16 cellular contexts compared by ENCODE assay signal in the genomic region with DNA sequence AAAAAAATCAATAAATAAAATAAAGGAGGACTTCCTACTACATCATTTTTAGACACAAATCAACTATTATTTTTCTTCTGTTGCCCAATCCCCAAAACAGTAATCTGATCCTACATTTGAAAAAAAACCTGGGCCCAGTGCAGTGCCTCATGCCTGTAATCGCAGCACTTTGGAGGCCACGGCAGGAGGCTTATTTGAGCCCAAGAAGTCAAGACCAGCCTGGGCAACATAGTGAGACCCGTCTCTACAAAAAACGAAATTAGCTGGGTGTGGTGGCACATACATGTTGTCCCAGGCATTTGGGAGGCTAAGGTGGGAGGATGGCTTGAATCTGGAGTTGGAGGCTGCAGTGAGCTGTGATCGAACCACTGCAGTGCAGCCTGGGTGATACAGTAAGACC. TPM values are rescaled to one million over a fixed set of nuclear protein-coding genes. Genes with fewer than 3 reads are reported as not detected.
DNase-seq lines count a peak whose midpoint lies in the region; ATAC-seq and TF ChIP-seq lines count a peak whose summit lies in the region.
"Had no signal": no experiment of that assay in that cellular context is flagged by ENCODE, and none has a peak within 500 bp of the region (broad histone marks: within the 10 kb centered on the region; RNA-seq: fewer than 3 reads in every experiment).

No MANE protein-coding gene starts in this region.

- peaks cover 7% of the 10 kb centered on the region for H3K36me3 Mint-ChIP-seq in CD8-positive, alpha-beta T cell
- H3K36me3 Mint-ChIP-seq in WTC11 (no peaks in the 10 kb centered on the region), mesothelial cell of epicardium (peaks cover 1% of the 10 kb centered on the region)

- TF ChIP-seq CTCF in CD8-positive, alpha-beta T cell (IDR thresholded peaks at IDR 0.05), result no peak
- no peak for TF ChIP-seq CTCF in WTC11 (IDR thresholded peaks at IDR 0.05)
- TF ChIP-seq CTCF in mesothelial cell of epicardium (IDR thresholded peaks at IDR 0.05; ENCODE audit: unreplicated experiment), result no peak

- H3K36me3 ChIP-seq in BLaER1, result no peaks in the 10 kb centered on the region
- no peaks in the 10 kb centered on the region for H3K36me3 ChIP-seq in CD8-positive, alpha-beta T cell (ENCODE audit: insufficient read depth, low read length)

- H3K27me3 Mint-ChIP-seq in CD8-positive, alpha-beta T cell (ENCODE audit: low read depth), result no peaks in the 10 kb centered on the region
- no peaks in the 10 kb centered on the region; the same call in 1 of the 2 replicates for H3K27me3 Mint-ChIP-seq in WTC11 (ENCODE audit: low read depth)
- no peaks in the 10 kb centered on the region for H3K27me3 Mint-ChIP-seq in mesothelial cell of epicardium (ENCODE audit: low read depth)

- no peaks in the 10 kb centered on the region for H3K9me3 ChIP-seq in BLaER1
- no peaks in the 10 kb centered on the region for H3K9me3 ChIP-seq in CD8-positive, alpha-beta T cell (ENCODE audit: low read length)

- H3K4me3 ChIP-seq in BLaER1, result no peak overlapping the region
- H3K4me3 ChIP-seq in CD8-positive, alpha-beta T cell (ENCODE audit: low read depth, low read length), result no peak overlapping the region
- H3K4me3 ChIP-seq: skin epidermis had no signal

- peaks cover 40% of the 10 kb centered on the region for H3K4me1 Mint-ChIP-seq in CD8-positive, alpha-beta T cell (ENCODE audit: low read depth)
- peaks cover 42% of the 10 kb centered on the region for H3K4me1 Mint-ChIP-seq in WTC11
- peaks cover 28% of the 10 kb centered on the region for H3K4me1 Mint-ChIP-seq in mesothelial cell of epicardium

- no peak for DNase-seq in CD8-positive, alpha-beta T cell
- no peak for DNase-seq in WTC11 (ENCODE audit: low spot score)
- no peak for DNase-seq in mesothelial cell of epicardium (ENCODE audit: low spot score in 2 of 2, unreplicated experiment in 2 of 2)
- DNase-seq in activated gamma-delta T cell (lab: John Stamatoyannopoulos, UW), result no peak
- no peak for DNase-seq in DMS153 (lab: John Stamatoyannopoulos, UW)
- DNase-seq in NCI-H774 (lab: John Stamatoyannopoulos, UW), result no peak
- DNase-seq: activated CD8-positive, alpha-beta T cell treated with anti-CD3 and anti-CD28 coated beads, Interleukin-2, amount 10 ng/mL, durations not matched to agents 7 days and 5 days; activated effector memory CD4-positive, alpha-beta T cell treated with anti-CD3 and anti-CD28 coated beads, Interleukin-2, amount 50 U/mL, for 16 hours; cortex of kidney; DMS53; foreskin fibroblast; Karpas-422; NCI-H69 had no signal

- H3K9me3 Mint-ChIP-seq in CD8-positive, alpha-beta T cell, result no peaks in the 10 kb centered on the region
- H3K9me3 Mint-ChIP-seq in WTC11 (no peaks in the 10 kb centered on the region), mesothelial cell of epicardium (no peaks in the 10 kb centered on the region)

- H3K4me2 ChIP-seq in BLaER1, result peak overlapping the region; percentile 95

- H3K4me1 ChIP-seq in BLaER1, result peaks cover 69% of the 10 kb centered on the region
- H3K4me1 ChIP-seq in CD8-positive, alpha-beta T cell (ENCODE audit: insufficient read depth, low read length), result peaks cover 18% of the 10 kb centered on the region

- peaks cover 14% of the 10 kb centered on the region for H4K20me1 ChIP-seq in BLaER1

- CTCF ChIA-PET in CD8-positive, alpha-beta T cell (lab: Charles Lee), result interaction anchor here (1.0 kb wide), 1 partner anchor 15 kb away, joined by 3 read pairs; no protein-coding TSS in a partner anchor
- CTCF ChIA-PET in WTC11 (lab: Charles Lee), result no interaction called here

- H3K4me3 Mint-ChIP-seq in CD8-positive, alpha-beta T cell, result peak overlapping the region; percentile 88
- H3K4me3 Mint-ChIP-seq in WTC11 (no peak overlapping the region), mesothelial cell of epicardium (peak overlapping the region; percentile 6)
- H3K4me3 Mint-ChIP-seq: activated CD8-positive, alpha-beta T cell treated with anti-CD3 and anti-CD28 coated beads, Interleukin-2, amount 10 ng/mL, durations not matched to agents 7 days and 5 days had no signal

- ATAC-seq in CD8-positive, alpha-beta T cell, result no peak
- ATAC-seq in WTC11, result no peak
- ATAC-seq: activated CD8-positive, alpha-beta T cell treated with anti-CD3 and anti-CD28 coated beads, Interleukin-2, amount 10 ng/mL, durations not matched to agents 7 days and 5 days; left lobe of liver had no signal

- no peaks in the 10 kb centered on the region for H3K27me3 ChIP-seq in BLaER1
- H3K27me3 ChIP-seq in CD8-positive, alpha-beta T cell (ENCODE audit: insufficient read depth, low read length), result no peaks in the 10 kb centered on the region

- intact Hi-C loops in CD8-positive, alpha-beta T cell (cut with DNase I, micrococcal nuclease), result loop anchor here (2.0 to 10.0 kb wide), 6 partner anchors 30 to 1098 kb away; a partner anchor contains a TSS

- peak overlapping the region; percentile 75; the same call in 1 of the 2 replicates for H3K9ac ChIP-seq in BLaER1

- peak overlapping the region; percentile 100 for H3K27ac ChIP-seq in BLaER1
- H3K27ac ChIP-seq in CD8-positive, alpha-beta T cell (ENCODE audit: low read depth, low read length), result no peak overlapping the region

- POLR2A ChIA-PET in CD8-positive, alpha-beta T cell (lab: Charles Lee), result no interaction called here
- POLR2A ChIA-PET in WTC11 (lab: Charles Lee), result no interaction called here

- no peak overlapping the region for H3K27ac Mint-ChIP-seq in CD8-positive, alpha-beta T cell
- peak overlapping the region; percentile 97 for H3K27ac Mint-ChIP-seq in WTC11
- peak overlapping the region; percentile 98 for H3K27ac Mint-ChIP-seq in mesothelial cell of epicardium
- H3K27ac Mint-ChIP-seq: activated CD8-positive, alpha-beta T cell treated with anti-CD3 and anti-CD28 coated beads, Interleukin-2, amount 10 ng/mL, durations not matched to agents 7 days and 5 days had no signal

TF ChIP-seq in WTC11, 78 proteins besides CTCF, POLR2A, EP300 and RAD21:
- TF ChIP-seq, protein P1, sequence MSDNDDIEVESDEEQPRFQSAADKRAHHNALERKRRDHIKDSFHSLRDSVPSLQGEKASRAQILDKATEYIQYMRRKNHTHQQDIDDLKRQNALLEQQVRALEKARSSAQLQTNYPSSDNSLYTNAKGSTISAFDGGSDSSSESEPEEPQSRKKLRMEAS (CRISPR knock-in tag; IDR thresholded peaks at IDR 0.05), result no peak
- TF ChIP-seq ZNF121 (CRISPR knock-in tag; IDR thresholded peaks at IDR 0.05), result peak; percentile 91
- no peak for TF ChIP-seq TCF7 (CRISPR knock-in tag; IDR thresholded peaks at IDR 0.05; ENCODE audit: low read depth)

RNA-seq across cellular contexts. Expression of a gene that starts 2.7 kb away (rescaled TPM):
- 100 to 1,000 TPM; 106 to 108 TPM for total RNA-seq in CD8-positive, alpha-beta T cell
- 290 to 308 TPM (median 293 TPM) in 3 replicates for total RNA-seq in WTC11 (2021)
- 433 to 438 TPM (median 435 TPM) in 3 replicates for total RNA-seq in mesothelial cell of epicardium
